In genomic region chr7:19060870-19061269, GRCh38 we compare ENCODE assay signal across 20 cellular contexts. TPM values are rescaled to one million over a fixed set of nuclear protein-coding genes. Genes with fewer than 3 reads are reported as not detected.
DNase-seq lines count a peak whose midpoint lies in the region; ATAC-seq and TF ChIP-seq lines count a peak whose summit lies in the region.
"Had no signal": no experiment of that assay in that cellular context is flagged by ENCODE, and none has a peak within 500 bp of the region (broad histone marks: within the 10 kb centered on the region; RNA-seq: fewer than 3 reads in every experiment).

No MANE protein-coding gene starts in this region.

- H3K27me3 Mint-ChIP-seq in glutamatergic neuron (ENCODE audit: unreplicated experiment): no peaks in the 10 kb centered on the region
- H3K27me3 Mint-ChIP-seq: naive thymus-derived CD4-positive, alpha-beta T cell had no signal

- no peak overlapping the region for H3K4me3 ChIP-seq in AG09309 (ENCODE audit: control insufficient read depth, low read depth, low read length)
- H3K4me3 ChIP-seq: HAP-1, lung, spleen had no signal

- H3K27ac Mint-ChIP-seq in glutamatergic neuron (ENCODE audit: unreplicated experiment): no peak overlapping the region
- H3K27ac Mint-ChIP-seq: B cell; immature natural killer cell; naive thymus-derived CD4-positive, alpha-beta T cell had no signal

- TF ChIP-seq CTCF in AG09309 (IDR thresholded peaks at IDR 0.05; ENCODE audit: control insufficient read depth, insufficient read depth, low read depth, low read length, missing control alignments) (no peak), glutamatergic neuron (IDR thresholded peaks at IDR 0.05; ENCODE audit: partially characterized antibody, unreplicated experiment) (no peak)

- H3K9me3 Mint-ChIP-seq in glutamatergic neuron (ENCODE audit: unreplicated experiment): no peaks in the 10 kb centered on the region

- no peak for ATAC-seq in HG03432 (IDR thresholded peaks at IDR 0.05; ENCODE audit: unreplicated experiment)
- ATAC-seq: naive thymus-derived CD4-positive, alpha-beta T cell had no signal

- H3K36me3 Mint-ChIP-seq in glutamatergic neuron (ENCODE audit: unreplicated experiment): no peaks in the 10 kb centered on the region
- H3K36me3 Mint-ChIP-seq: immature natural killer cell; naive thymus-derived CD4-positive, alpha-beta T cell had no signal

- no peaks in the 10 kb centered on the region for H3K4me1 Mint-ChIP-seq in glutamatergic neuron (ENCODE audit: low read depth, unreplicated experiment)
- H3K4me1 Mint-ChIP-seq: B cell; immature natural killer cell; naive thymus-derived CD4-positive, alpha-beta T cell had no signal

- DNase-seq in AG09309 (ENCODE audit: low read depth) (peak; percentile 34), HCEC 1CT (peak; percentile 66), amniotic epithelial cell (ENCODE audit: low read depth) (peak; percentile 27), fibroblast of the conjunctiva (ENCODE audit: low read depth) (peak; percentile 85), glutamatergic neuron (no peak), OCI-M1 (lab: John Stamatoyannopoulos, UW) (no peak)
- DNase-seq in NK-92 treated with Interleukin-12 subunit alpha and Interleukin-12 subunit beta, amount 100 ng/mL, for 24 hours (lab: John Stamatoyannopoulos, UW): no peak
- DNase-seq: activated effector memory CD4-positive, alpha-beta T cell treated with Interleukin-2 at 50 U/mL for 16 hours; amniotic stem cell; head of caudate nucleus; immature natural killer cell; naive thymus-derived CD4-positive, alpha-beta T cell; NCI-H2227 treated with DMSO at 0.1 percent for 48 hours; SHP77 treated with DMSO at 0.1 percent for 48 hours; spleen; T1000 had no signal

- H3K4me3 Mint-ChIP-seq in glutamatergic neuron (ENCODE audit: unreplicated experiment): no peak overlapping the region
- H3K4me3 Mint-ChIP-seq: B cell; immature natural killer cell; naive thymus-derived CD4-positive, alpha-beta T cell had no signal

RNA-seq across cellular contexts. Expression of gene TWIST1, which starts 56.6 kb away (rescaled TPM):
- not detected for total RNA-seq in glutamatergic neuron (ENCODE audit: unreplicated experiment)
- total RNA-seq: B cell, spleen had no signal

Comparison
In these comparisons a context has a peak if more than half of its experiments do, and no peak if none do; other contexts are left out.
1. DNase-seq: peak in AG09309 (single experiment), HCEC 1CT (single experiment), amniotic epithelial cell (single experiment) and fibroblast of the conjunctiva (single experiment); none in glutamatergic neuron (single experiment), NK-92 treated with Interleukin-12 subunit alpha and Interleukin-12 subunit beta, amount 100 ng/mL, for 24 hours (single experiment) and OCI-M1 (single experiment).